8 cellular contexts compared by ENCODE assay signal in the genomic region with DNA sequence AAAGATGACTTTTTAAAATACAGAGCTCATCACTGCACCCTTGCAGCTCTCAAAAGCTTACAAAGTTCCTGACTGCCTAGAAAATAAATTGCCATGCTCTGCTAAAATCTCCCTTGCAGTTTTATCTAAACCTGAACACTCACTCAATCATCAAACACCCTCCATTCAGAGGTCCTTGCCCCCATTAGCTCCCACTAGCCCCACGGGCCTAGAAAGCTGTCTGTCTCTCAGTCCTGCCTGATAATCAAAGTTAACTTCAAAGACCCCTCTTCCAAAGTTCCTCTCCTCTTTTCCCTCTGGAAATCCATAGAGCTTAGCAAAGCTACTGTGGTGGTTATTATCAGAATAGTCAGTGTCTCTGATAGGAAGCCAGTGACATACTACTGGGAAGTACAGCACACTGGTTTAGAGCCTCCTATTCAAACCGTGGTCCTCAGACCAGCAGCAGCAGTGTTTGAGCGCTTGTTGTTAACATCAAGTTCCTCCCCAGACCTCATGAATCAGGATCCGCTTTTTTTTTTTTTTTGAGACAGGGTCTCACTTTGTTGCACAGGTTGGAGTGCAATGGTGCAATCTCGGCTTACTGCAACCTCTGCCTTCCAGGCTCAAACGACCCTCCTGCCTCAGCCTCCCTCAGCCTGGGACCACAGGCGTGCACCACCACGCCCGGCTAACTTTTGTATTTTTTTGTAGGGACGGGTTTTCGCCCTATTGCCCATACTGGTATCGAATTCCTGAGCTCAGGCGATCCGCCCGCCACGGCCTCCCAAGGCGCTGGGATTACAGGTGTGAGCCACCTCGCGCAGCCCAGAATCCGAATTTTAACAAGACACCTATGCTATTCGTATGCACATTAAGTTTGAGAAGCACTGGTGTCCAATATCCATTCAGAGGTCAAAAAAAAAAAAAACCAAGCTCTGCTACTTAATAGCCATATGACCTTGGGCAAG. TPM values are rescaled to one million over a fixed set of nuclear protein-coding genes. Genes with fewer than 3 reads are reported as not detected.
DNase-seq lines count a peak whose midpoint lies in the region; ATAC-seq and TF ChIP-seq lines count a peak whose summit lies in the region.

No MANE protein-coding gene starts in this region.

- H3K27ac ChIP-seq in breast epithelium: peak overlapping the region in 1 of 2 donors; percentile 91

- H3K9ac ChIP-seq in mucosa of stomach (ENCODE audit: low read length): peak overlapping the region; percentile 90

- DNase-seq in AG04449 (ENCODE audit: low read depth, low spot score): no peak
- peak; percentile 46 for DNase-seq in KBM-7
- no peak for DNase-seq in breast epithelium (ENCODE audit: low spot score in 2 of 2)
- DNase-seq in 8988T: no peak

- in situ Hi-C loops in KBM-7 (cut with MboI; ENCODE audit: low pct_unique_long_range_greater_than_20kb, low sequenced_read_pairs): no loop called here

- TF ChIP-seq POLR2A in breast epithelium (IDR thresholded peaks at IDR 0.05): no peak

- POLR2A ChIA-PET in AG04449 (lab: Yijun Ruan, JAX): no interaction called here

- H3K9me3 ChIP-seq in breast epithelium: no peaks in the 10 kb centered on the region
- H3K9me3 ChIP-seq in mucosa of stomach (ENCODE audit: control insufficient read depth, low read length): no peaks in the 10 kb centered on the region

- CTCF ChIA-PET in AG04449 (lab: Yijun Ruan, JAX): interaction anchor here (0.8 to 4.6 kb wide), 5 partner anchors 9 to 494 kb away, joined by 3 to 28 read pairs (median 5); no protein-coding TSS in a partner anchor

- no peaks in the 10 kb centered on the region for H3K27me3 ChIP-seq in breast epithelium
- H3K27me3 ChIP-seq in mucosa of stomach (ENCODE audit: control insufficient read depth, insufficient read depth, low read length): no peaks in the 10 kb centered on the region

- H3K36me3 ChIP-seq in breast epithelium (no peaks in the 10 kb centered on the region), mucosa of stomach (ENCODE audit: control insufficient read depth, insufficient read depth, low read length) (no peaks in the 10 kb centered on the region)

- ATAC-seq in HG02852 (IDR thresholded peaks at IDR 0.05; ENCODE audit: unreplicated experiment) (no peak), HG03039 (IDR thresholded peaks at IDR 0.05; ENCODE audit: unreplicated experiment) (no peak), HG02642 (IDR thresholded peaks at IDR 0.05; ENCODE audit: poor library complexity, unreplicated experiment) (no peak)

- H3K4me3 ChIP-seq in AG04449 (ENCODE audit: low read depth, low read length): peak overlapping the region; percentile 91
- peak overlapping the region; percentile 82 to 97 (median 88) for H3K4me3 ChIP-seq in breast epithelium
- peak overlapping the region; percentile 85 for H3K4me3 ChIP-seq in mucosa of stomach (ENCODE audit: low read length)

- TF ChIP-seq CTCF in AG04449 (IDR thresholded peaks at IDR 0.05; ENCODE audit: insufficient read depth, low read length, missing control alignments) (no peak), breast epithelium (IDR thresholded peaks at IDR 0.05) (no peak)

- H3K4me1 ChIP-seq in breast epithelium: peaks cover 0 to 9% of the 10 kb centered on the region in 2 donors
- peaks cover 18% of the 10 kb centered on the region for H3K4me1 ChIP-seq in mucosa of stomach (ENCODE audit: control insufficient read depth, insufficient read depth, low read length)

- intact Hi-C loops in breast epithelium (cut with DNase I; ENCODE audit: low total_unique reads): no loop called here

RNA-seq across cellular contexts. Expression of gene NDUFC2, which starts 1.2 kb away (rescaled TPM):
- total RNA-seq in breast epithelium: 100 to 1,000 TPM; 101 to 105 (median 103) TPM

RNA-seq across cellular contexts. Expression of gene THRSP, which starts 14.8 kb away (rescaled TPM):
- 10 to 100 TPM in 1 of 3 donors, 1 to 10 TPM in 2; 1.6 to 74.9 (median 5.7) TPM for total RNA-seq in breast epithelium

RNA-seq across cellular contexts. Expression of gene KCTD14, which starts 55.4 kb away (rescaled TPM):
- 10 to 100 TPM in 1 of 3 donors, 1 to 10 TPM in 1, under 1 TPM in 1; 0.64 to 22.4 (median 7.9) TPM for total RNA-seq in breast epithelium
